18 cellular contexts compared by ENCODE assay signal in the genomic region with DNA sequence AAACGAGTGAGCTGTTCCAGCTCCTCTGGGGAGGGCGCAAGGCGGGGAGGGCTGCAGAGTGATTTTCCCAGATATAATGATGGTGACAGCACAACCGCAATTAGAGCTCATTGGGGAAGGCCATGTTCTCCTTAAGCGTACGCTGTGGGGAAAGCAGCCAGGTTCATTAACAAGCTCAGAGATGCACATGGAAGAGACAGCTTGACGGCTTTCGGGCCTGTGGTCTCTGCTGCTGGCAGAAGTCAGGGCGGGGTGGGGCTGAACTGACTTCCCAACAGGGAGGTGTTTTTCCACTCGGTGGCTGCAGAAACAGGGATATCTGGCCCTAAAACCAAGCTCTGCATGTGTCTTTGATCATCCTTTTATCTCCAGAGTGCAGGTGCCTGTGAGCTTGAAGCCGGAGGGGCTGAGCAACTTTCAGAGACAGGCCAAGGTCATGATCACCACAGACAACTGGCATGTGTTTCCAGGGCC. TPM values are rescaled to one million over a fixed set of nuclear protein-coding genes. Genes with fewer than 3 reads are reported as not detected.
DNase-seq lines count a peak whose midpoint lies in the region; TF ChIP-seq lines count a peak whose summit lies in the region.
"Had no signal": no experiment of that assay in that cellular context is flagged by ENCODE, and none has a peak within 500 bp of the region (broad histone marks: within the 10 kb centered on the region; RNA-seq: fewer than 3 reads in every experiment).

No MANE protein-coding gene starts in this region.

- H3K9me3 ChIP-seq in BE2C (no peaks in the 10 kb centered on the region), trophoblast cell (ENCODE audit: insufficient read depth, low read depth, low read length) (no peaks in the 10 kb centered on the region)

- H2AK5ac ChIP-seq in trophoblast cell (ENCODE audit: low read length): no peak overlapping the region

- H3K14ac ChIP-seq in trophoblast cell (ENCODE audit: low read length): no peak overlapping the region

- no peak overlapping the region for H3K27ac ChIP-seq in trophoblast cell (ENCODE audit: low read depth, low read length)

- no peak overlapping the region for H3K4me3 ChIP-seq in BE2C (ENCODE audit: low read depth, low read length)
- H3K4me3 ChIP-seq in trophoblast cell (ENCODE audit: low read depth, low read length): no peak overlapping the region

- POLR2A ChIA-PET in activated CD4-positive, alpha-beta T cell treated with anti-CD3 and anti-CD28 coated beads, Interleukin-2, amount 10 ng/mL, durations not matched to agents 7 days and 5 days (lab: Charles Lee): no interaction called here

- DNase-seq in BE2C (peak; percentile 89), NCI-H2081 (lab: John Stamatoyannopoulos, UW) (peak; percentile 52 to 70), astrocyte of the hippocampus (ENCODE audit: low read depth, low spot score) (peak; percentile 10), putamen (ENCODE audit: low spot score) (peak; percentile 19), COLO829 (ENCODE audit: low spot score) (no peak), trophoblast cell (no peak)
- no peak for DNase-seq in activated CD4-positive, alpha-beta T cell treated with anti-CD3 and anti-CD28 coated beads, Interleukin-2, amount 10 ng/mL, durations not matched to agents 7 days and 5 days
- DNase-seq: DMS53; HCEC 1CT; NCI-H1105 treated with DMSO at 0.1 percent for 48 hours; NCI-H2029; NCI-H526; NK-92 treated with Interleukin-12 subunit alpha and Interleukin-12 subunit beta, amount 100 ng/mL, for 24 hours; OCI-M1; SHP77 treated with DMSO at 0.1 percent for 48 hours had no signal

- no peak for TF ChIP-seq CTCF in BE2C (IDR thresholded peaks at IDR 0.05; ENCODE audit: low read depth, low read length)

- no peaks in the 10 kb centered on the region for H3K9me3 Mint-ChIP-seq in activated CD4-positive, alpha-beta T cell treated with anti-CD3 and anti-CD28 coated beads, Interleukin-2, amount 10 ng/mL, durations not matched to agents 7 days and 5 days

- H3K4me1 ChIP-seq in BE2C (peaks cover 44% of the 10 kb centered on the region), trophoblast cell (ENCODE audit: control insufficient read depth in 1 of 2, insufficient read depth in 2 of 2, low read length in 2 of 2) (no peaks in the 10 kb centered on the region)

- H3K36me3 Mint-ChIP-seq in activated CD4-positive, alpha-beta T cell treated with anti-CD3 and anti-CD28 coated beads, Interleukin-2, amount 10 ng/mL, durations not matched to agents 7 days and 5 days (ENCODE audit: low read depth): no peaks in the 10 kb centered on the region
- H3K36me3 Mint-ChIP-seq: CD14-positive monocyte had no signal

- H3K23ac ChIP-seq in trophoblast cell (ENCODE audit: low read length): no peak overlapping the region

- no peak overlapping the region for H4K12ac ChIP-seq in trophoblast cell (ENCODE audit: low read depth, low read length)

- no peak overlapping the region for H2BK120ac ChIP-seq in trophoblast cell (ENCODE audit: insufficient read depth, low read length, poor library complexity)

- H4K8ac ChIP-seq in trophoblast cell (ENCODE audit: low read depth, low read length): no peak overlapping the region

- no peaks in the 10 kb centered on the region for H3K4me1 Mint-ChIP-seq in activated CD4-positive, alpha-beta T cell treated with anti-CD3 and anti-CD28 coated beads, Interleukin-2, amount 10 ng/mL, durations not matched to agents 7 days and 5 days
- H3K4me1 Mint-ChIP-seq: CD14-positive monocyte had no signal

- no peak overlapping the region for H3K4me2 ChIP-seq in trophoblast cell (ENCODE audit: low read length)

- no peak overlapping the region for H2BK12ac ChIP-seq in trophoblast cell (ENCODE audit: low read length)

- WGBS in trophoblast cell (ENCODE audit: extremely low coverage, insufficient coverage, insufficient read length): no CpG with 5 or more reads among the region's 11 CpGs

- H3K27me3 ChIP-seq in BE2C: no peaks in the 10 kb centered on the region
- no peaks in the 10 kb centered on the region for H3K27me3 ChIP-seq in trophoblast cell (ENCODE audit: insufficient read depth, low read length)

- no peaks in the 10 kb centered on the region for H3K27me3 Mint-ChIP-seq in activated CD4-positive, alpha-beta T cell treated with anti-CD3 and anti-CD28 coated beads, Interleukin-2, amount 10 ng/mL, durations not matched to agents 7 days and 5 days

- H4K91ac ChIP-seq in trophoblast cell (ENCODE audit: low read depth, low read length): no peak overlapping the region

- H2BK5ac ChIP-seq in trophoblast cell (ENCODE audit: low read depth, low read length, poor library complexity): no peak overlapping the region

- CTCF ChIA-PET in activated CD4-positive, alpha-beta T cell treated with anti-CD3 and anti-CD28 coated beads, Interleukin-2, amount 10 ng/mL, durations not matched to agents 7 days and 5 days (lab: Charles Lee): interaction anchor here (1.4 kb wide), 1 partner anchor 10 kb away, joined by 3 read pairs; no protein-coding TSS in a partner anchor

- H3K79me2 ChIP-seq in trophoblast cell (ENCODE audit: control insufficient read depth, insufficient read depth, low read length, poor library complexity): no peaks in the 10 kb centered on the region

- H2AFZ ChIP-seq in trophoblast cell (ENCODE audit: insufficient read depth, low read length, poor library complexity): no peak overlapping the region

- no peak overlapping the region for H3K9ac ChIP-seq in trophoblast cell (ENCODE audit: low read length)

- H3K27ac Mint-ChIP-seq in activated CD4-positive, alpha-beta T cell treated with anti-CD3 and anti-CD28 coated beads, Interleukin-2, amount 10 ng/mL, durations not matched to agents 7 days and 5 days: no peak overlapping the region
- H3K27ac Mint-ChIP-seq: CD14-positive monocyte had no signal

- no peak overlapping the region for H3K4me3 Mint-ChIP-seq in activated CD4-positive, alpha-beta T cell treated with anti-CD3 and anti-CD28 coated beads, Interleukin-2, amount 10 ng/mL, durations not matched to agents 7 days and 5 days
- H3K4me3 Mint-ChIP-seq: CD14-positive monocyte had no signal

- no peak overlapping the region for H3K4ac ChIP-seq in trophoblast cell (ENCODE audit: low read depth, low read length)

- H3K18ac ChIP-seq in trophoblast cell (ENCODE audit: low read length): no peak overlapping the region

- peaks cover 5% of the 10 kb centered on the region; the same call in 1 of the 2 replicates for H3K36me3 ChIP-seq in BE2C
- H3K36me3 ChIP-seq in trophoblast cell (ENCODE audit: control insufficient read depth in 1 of 2, insufficient read depth in 2 of 2, low read length in 2 of 2): peaks cover 26 to 31% of the 10 kb centered on the region in 2 experiments

- H3K79me1 ChIP-seq in trophoblast cell (ENCODE audit: low read length): no peaks in the 10 kb centered on the region

RNA-seq across cellular contexts. Expression of a gene that starts 24.0 kb away (rescaled TPM):
- polyA plus RNA-seq in BE2C (2012; ENCODE audit: insufficient read depth, insufficient read length, low read depth): not detected
- total RNA-seq in activated CD4-positive, alpha-beta T cell treated with anti-CD3 and anti-CD28 coated beads, Interleukin-2, amount 10 ng/mL, durations not matched to agents 7 days and 5 days: not detected
- 0.25 and 0.36 TPM in 2 replicates for polyA plus RNA-seq in trophoblast cell (2013)
- total RNA-seq: A673, RPMI7951 had no signal
- polyA plus RNA-seq: CD14-positive monocyte had no signal

RNA-seq across cellular contexts. Expression of a gene that starts 55.8 kb away (rescaled TPM):
- polyA plus RNA-seq in BE2C (2012; ENCODE audit: insufficient read depth, insufficient read length, low read depth): 16.0 TPM
- not detected for total RNA-seq in activated CD4-positive, alpha-beta T cell treated with anti-CD3 and anti-CD28 coated beads, Interleukin-2, amount 10 ng/mL, durations not matched to agents 7 days and 5 days
- polyA plus RNA-seq in trophoblast cell (2013): 53.7 and 55.4 TPM in 2 replicates
- polyA plus RNA-seq: CD14-positive monocyte had no signal

Comparison
In these comparisons a context has a peak if more than half of its experiments do, and no peak if none do; other contexts are left out.
1. DNase-seq: peak in BE2C (single experiment), NCI-H2081 (2 of 2), astrocyte of the hippocampus (single experiment) and putamen (single experiment); none in COLO829 (single experiment), activated CD4-positive, alpha-beta T cell treated with anti-CD3 and anti-CD28 coated beads, Interleukin-2, amount 10 ng/mL, durations not matched to agents 7 days and 5 days (single experiment) and trophoblast cell (0 of 2).